Comparison of ENCODE assay signal across 8 cellular contexts in genomic region chr14:55707365-55707804, GRCh38.
DNase-seq lines count a peak whose midpoint lies in the region; ATAC-seq and TF ChIP-seq lines count a peak whose summit lies in the region.

No MANE protein-coding gene starts in this region.

- CTCF ChIA-PET in HEK293 (lab: Yijun Ruan, JAX) (interaction anchor here (0.6 to 2.2 kb wide), 4 partner anchors 25 to 638 kb away, joined by 3 to 7 read pairs (median 4); no protein-coding TSS in a partner anchor), PC-3 (lab: Charles Lee) (interaction anchor here (0.5 to 2.3 kb wide), 8 partner anchors 17 to 785 kb away, joined by 3 to 9 read pairs (median 3); no protein-coding TSS in a partner anchor)

- no peaks in the 10 kb centered on the region for H3K9me3 ChIP-seq in BE2C
- H3K9me3 ChIP-seq in HEK293 (ENCODE audit: control insufficient read depth, insufficient read depth, low read depth, low read length): no peaks in the 10 kb centered on the region
- no peaks in the 10 kb centered on the region for H3K9me3 ChIP-seq in PC-3 (ENCODE audit: low read length)
- no peaks in the 10 kb centered on the region for H3K9me3 ChIP-seq in esophagus muscularis mucosa
- no peaks in the 10 kb centered on the region for H3K9me3 ChIP-seq in parathyroid adenoma (ENCODE audit: control insufficient read depth, low read length)

- no peak overlapping the region for H3K27ac ChIP-seq in HEK293 (ENCODE audit: extremely low read depth, low read depth, low read length)
- no peak overlapping the region for H3K27ac ChIP-seq in PC-3 (ENCODE audit: low read length)
- H3K27ac ChIP-seq in esophagus muscularis mucosa (replicated peaks in 1 of 4): no peak overlapping the region
- no peak overlapping the region for H3K27ac ChIP-seq in parathyroid adenoma

- TF ChIP-seq CTCF in BE2C (IDR thresholded peaks at IDR 0.05; ENCODE audit: low read depth, low read length) (peak; percentile 76), HEK293 (tag by site-specific recombination; IDR thresholded peaks at IDR 0.05) (no peak), PC-3 (conservative IDR thresholded peaks at IDR 0.05; ENCODE audit: low read depth, low read length) (peak; percentile 99), esophagus muscularis mucosa (IDR thresholded peaks at IDR 0.05) (peak; percentile 62 to 70 (median 64)), parathyroid adenoma (IDR thresholded peaks at IDR 0.05) (peak; percentile 68)

- no peak overlapping the region for H2AFZ ChIP-seq in PC-3 (ENCODE audit: low read length)
- H2AFZ ChIP-seq in parathyroid adenoma: no peak overlapping the region

- no peak overlapping the region for H3K9ac ChIP-seq in PC-3 (ENCODE audit: low read length)
- no peak overlapping the region for H3K9ac ChIP-seq in parathyroid adenoma

- peak; percentile 72 for ATAC-seq in PC-3
- ATAC-seq in GM18519 (IDR thresholded peaks at IDR 0.05; ENCODE audit: low FRiP score, unreplicated experiment): no peak
- no peak for ATAC-seq in HG03460 (IDR thresholded peaks at IDR 0.05; ENCODE audit: unreplicated experiment)
- ATAC-seq in GM21367 (IDR thresholded peaks at IDR 0.05; ENCODE audit: unreplicated experiment): no peak

- BruUV-seq in PC-3 (replicated peaks; lab: Mats Ljungman, UMichigan): no TSS peak

- H3K4me1 ChIP-seq in BE2C: no peaks in the 10 kb centered on the region
- no peaks in the 10 kb centered on the region for H3K4me1 ChIP-seq in HEK293 (ENCODE audit: control insufficient read depth, insufficient read depth, low read length)
- H3K4me1 ChIP-seq in PC-3 (ENCODE audit: insufficient read depth, low read length): peaks cover 19% of the 10 kb centered on the region
- H3K4me1 ChIP-seq in esophagus muscularis mucosa: peaks cover 0 to 18% (median 12%) of the 10 kb centered on the region in 4 donors
- no peaks in the 10 kb centered on the region for H3K4me1 ChIP-seq in parathyroid adenoma

- no peaks in the 10 kb centered on the region for H3K36me3 ChIP-seq in BE2C
- H3K36me3 ChIP-seq in HEK293 (ENCODE audit: control insufficient read depth in 2 of 2, insufficient read depth in 1 of 2, low read length in 2 of 2): peaks cover 0 to 6% of the 10 kb centered on the region in 2 experiments; a peak in 1 of 3 replicates
- H3K36me3 ChIP-seq in PC-3 (ENCODE audit: low read depth, low read length): no peaks in the 10 kb centered on the region
- H3K36me3 ChIP-seq in esophagus muscularis mucosa: no peaks in the 10 kb centered on the region
- H3K36me3 ChIP-seq in parathyroid adenoma (ENCODE audit: control insufficient read depth, insufficient read depth, low read length): no peaks in the 10 kb centered on the region

- DNase-seq in BE2C (no peak), PC-3 (peak; percentile 91), esophagus muscularis mucosa (ENCODE audit: extremely low spot score) (no peak)

- TF ChIP-seq POLR2A in esophagus muscularis mucosa (IDR thresholded peaks at IDR 0.05; ENCODE audit: low read depth): no peak

- H3K79me2 ChIP-seq in PC-3 (ENCODE audit: low read length): no peaks in the 10 kb centered on the region
- no peaks in the 10 kb centered on the region for H3K79me2 ChIP-seq in parathyroid adenoma

- TF ChIP-seq EP300 in esophagus muscularis mucosa (IDR thresholded peaks at IDR 0.05): no peak

- H3K27me3 ChIP-seq in BE2C: no peaks in the 10 kb centered on the region
- H3K27me3 ChIP-seq in PC-3 (ENCODE audit: low read length): no peaks in the 10 kb centered on the region
- no peaks in the 10 kb centered on the region for H3K27me3 ChIP-seq in esophagus muscularis mucosa
- no peaks in the 10 kb centered on the region for H3K27me3 ChIP-seq in parathyroid adenoma (ENCODE audit: control insufficient read depth, insufficient read depth, low read length)

- WGBS in esophagus muscularis mucosa: 46% methylated on average over 6 of the region's 6 CpGs

- no peaks in the 10 kb centered on the region for H3F3A ChIP-seq in PC-3 (ENCODE audit: low read length, unreplicated experiment)

- POLR2A ChIA-PET in HEK293 (lab: Yijun Ruan, JAX): no interaction called here
- POLR2A ChIA-PET in PC-3 (lab: Charles Lee; ENCODE audit: unreplicated experiment): interaction anchor here (0.6 kb wide), 1 partner anchor 321 kb away, joined by 3 read pairs; no protein-coding TSS in a partner anchor

- peak overlapping the region; percentile 5; the same call in 1 of the 2 replicates for H3K4me2 ChIP-seq in PC-3 (ENCODE audit: low read length)
- no peak overlapping the region for H3K4me2 ChIP-seq in parathyroid adenoma (ENCODE audit: low read length)

- no peaks in the 10 kb centered on the region for H4K20me1 ChIP-seq in PC-3 (ENCODE audit: low read length)

- H3K4me3 ChIP-seq in BE2C (ENCODE audit: low read depth, low read length) (no peak overlapping the region), HEK293 (ENCODE audit: low read depth, low read length) (no peak overlapping the region), PC-3 (ENCODE audit: low read length) (no peak overlapping the region), esophagus muscularis mucosa (no peak overlapping the region), parathyroid adenoma (ENCODE audit: low read depth, low read length) (no peak overlapping the region)

- intact Hi-C loops in PC-3 (cut with micrococcal nuclease): loop anchor here (1.0 to 10.0 kb wide), 11 partner anchors 23 to 780 kb away; partner anchors contain the start of gene PELI2
- intact Hi-C loops in esophagus muscularis mucosa (cut with DNase I): loop anchor here (5.0 kb wide), 2 partner anchors 635 to 765 kb away; no protein-coding TSS in a partner anchor

- H3K9me2 ChIP-seq in PC-3 (replicated peaks; ENCODE audit: low read length): no peaks in the 10 kb centered on the region

TF ChIP-seq in HEK293, 187 proteins besides CTCF, POLR2A, EP300 and RAD21:
- TF ChIP-seq ZNF654 (tag by site-specific recombination; IDR thresholded peaks at IDR 0.05; ENCODE audit: low read depth): peak; percentile 64
- TF ChIP-seq ZBTB1 (tag by site-specific recombination; IDR thresholded peaks at IDR 0.05): no peak
- no peak for TF ChIP-seq SETDB1 (IDR thresholded peaks at IDR 0.05; ENCODE audit: insufficient read length, low read length)
- TF ChIP-seq ZNF513 (tag by site-specific recombination; IDR thresholded peaks at IDR 0.05): peak; percentile 94
